Comparison of ENCODE assay signal across 24 cellular contexts in genomic region chr1:77954521-77954920, GRCh38.
"Had no signal": no experiment of that assay in that cellular context is flagged by ENCODE, and none has a peak within 500 bp of the region (broad histone marks: within the 10 kb centered on the region; RNA-seq: fewer than 3 reads in every experiment).

No MANE protein-coding gene starts in this region.

- H3K9me3 Mint-ChIP-seq: activated naive CD4-positive, alpha-beta T cell treated with anti-CD3 and anti-CD28 coated beads, Interleukin-2, amount 10 ng/mL, durations not matched to agents 7 days and 5 days; naive thymus-derived CD8-positive, alpha-beta T cell had no signal

- ATAC-seq: foreskin keratinocyte; left lobe of liver; lower lobe of right lung; naive thymus-derived CD8-positive, alpha-beta T cell; psoas muscle; stimulated activated naive CD8-positive, alpha-beta T cell treated with anti-CD3 and anti-CD28 coated beads, Interleukin-15, Interleukin-2, amounts not matched to agents 100 U/mL and 50 U/mL, for 24 hours; T-helper 17 cell had no signal

- H3K27me3 ChIP-seq: brain microvascular endothelial cell, foreskin keratinocyte, right atrium auricular region, tibial artery had no signal

- DNase-seq: activated CD4-positive, alpha-beta T cell treated with anti-CD3 and anti-CD28 coated beads for 4 hours; activated CD4-positive, alpha-beta T cell treated with anti-CD3 and anti-CD28 coated beads, Interleukin-2, amount 50 U/mL, for 48 hours; activated CD4-positive, CD25-positive, alpha-beta regulatory T cell; activated CD8-positive, alpha-beta memory T cell treated with anti-CD3 and anti-CD28 coated beads, Interleukin-2, amount 50 U/mL, for 48 hours; activated effector memory CD4-positive, alpha-beta T cell treated with Interleukin-2 at 50 U/mL for 16 hours; activated naive CD4-positive, alpha-beta T cell treated with anti-CD3 and anti-CD28 coated beads, Interleukin-2, amount 10 ng/mL, durations not matched to agents 7 days and 5 days; activated T-cell treated with anti-CD3 and anti-CD28 coated beads, Interleukin-2, amount 50 U/mL, for 48 hours; aorta; brain microvascular endothelial cell; caudate nucleus; dermis blood vessel endothelial cell; effector CD8-positive, alpha-beta T cell; erythroblast; foreskin keratinocyte; lower lobe of right lung; naive thymus-derived CD8-positive, alpha-beta T cell; psoas muscle; stimulated activated CD4-positive, alpha-beta T cell treated with anti-CD3 and anti-CD28 coated beads, Interleukin-12 subunit alpha, Interleukin-12 subunit beta, amount 100 ng/mL, for 4 hours; stimulated activated CD4-positive, alpha-beta T cell treated with anti-CD3 and anti-CD28 coated beads, Interleukin-4, amount 100 ng/mL, for 4 hours; stimulated activated naive CD8-positive, alpha-beta T cell treated with anti-CD3 and anti-CD28 coated beads, Interleukin-15, Interleukin-2, amounts not matched to agents 100 U/mL and 50 U/mL, for 24 hours; T-helper 17 cell; tibial artery had no signal

- H3K4me1 ChIP-seq: right atrium auricular region had no signal

- H3K27ac Mint-ChIP-seq: activated naive CD4-positive, alpha-beta T cell treated with anti-CD3 and anti-CD28 coated beads, Interleukin-2, amount 10 ng/mL, durations not matched to agents 7 days and 5 days; T-helper 17 cell had no signal

- H3K9me3 ChIP-seq: lower lobe of right lung, psoas muscle, right atrium auricular region, tibial artery had no signal

- H3K4me3 Mint-ChIP-seq: activated naive CD4-positive, alpha-beta T cell treated with anti-CD3 and anti-CD28 coated beads, Interleukin-2, amount 10 ng/mL, durations not matched to agents 7 days and 5 days had no signal

- H3K27ac ChIP-seq: brain microvascular endothelial cell, foreskin keratinocyte, lower lobe of right lung, psoas muscle, right atrium auricular region, tibial artery had no signal

- H3K4me3 ChIP-seq: lower lobe of right lung, psoas muscle, right atrium auricular region, tibial artery had no signal

- H3K27me3 Mint-ChIP-seq: activated naive CD4-positive, alpha-beta T cell treated with anti-CD3 and anti-CD28 coated beads, Interleukin-2, amount 10 ng/mL, durations not matched to agents 7 days and 5 days; naive thymus-derived CD8-positive, alpha-beta T cell; T-helper 17 cell had no signal
